Comparison of ENCODE assay signal across 10 cellular contexts in genomic region chr19:6987850-6988249, GRCh38.
"Had no signal": no experiment of that assay in that cellular context is flagged by ENCODE, and none has a peak within 500 bp of the region (broad histone marks: within the 10 kb centered on the region; RNA-seq: fewer than 3 reads in every experiment).

No MANE protein-coding gene starts in this region.

- H3K4me3 ChIP-seq: ascending aorta, lung, spleen had no signal

- ATAC-seq: sciatic nerve; stimulated activated naive CD8-positive, alpha-beta T cell treated with anti-CD3 and anti-CD28 coated beads, Interleukin-15, amount 100 ng/mL, for 72 hours had no signal

- DNase-seq: activated CD4-positive, alpha-beta memory T cell treated with anti-CD3 and anti-CD28 coated beads, Interleukin-2, amount 10 ng/mL, durations not matched to agents 7 days and 5 days; activated naive CD4-positive, alpha-beta T cell treated with anti-CD3 and anti-CD28 coated beads, Interleukin-2, amount 10 ng/mL, durations not matched to agents 7 days and 5 days; activated T-cell treated with anti-CD3 and anti-CD28 coated beads, Interleukin-2, amount 50 U/mL, for 24 hours; endodermal cell; spleen; stimulated activated naive CD8-positive, alpha-beta T cell treated with anti-CD3 and anti-CD28 coated beads, Interleukin-15, amount 100 ng/mL, for 72 hours; WERI-Rb-1 had no signal
